Comparison of ENCODE assay signal across 8 cellular contexts in the genomic region with DNA sequence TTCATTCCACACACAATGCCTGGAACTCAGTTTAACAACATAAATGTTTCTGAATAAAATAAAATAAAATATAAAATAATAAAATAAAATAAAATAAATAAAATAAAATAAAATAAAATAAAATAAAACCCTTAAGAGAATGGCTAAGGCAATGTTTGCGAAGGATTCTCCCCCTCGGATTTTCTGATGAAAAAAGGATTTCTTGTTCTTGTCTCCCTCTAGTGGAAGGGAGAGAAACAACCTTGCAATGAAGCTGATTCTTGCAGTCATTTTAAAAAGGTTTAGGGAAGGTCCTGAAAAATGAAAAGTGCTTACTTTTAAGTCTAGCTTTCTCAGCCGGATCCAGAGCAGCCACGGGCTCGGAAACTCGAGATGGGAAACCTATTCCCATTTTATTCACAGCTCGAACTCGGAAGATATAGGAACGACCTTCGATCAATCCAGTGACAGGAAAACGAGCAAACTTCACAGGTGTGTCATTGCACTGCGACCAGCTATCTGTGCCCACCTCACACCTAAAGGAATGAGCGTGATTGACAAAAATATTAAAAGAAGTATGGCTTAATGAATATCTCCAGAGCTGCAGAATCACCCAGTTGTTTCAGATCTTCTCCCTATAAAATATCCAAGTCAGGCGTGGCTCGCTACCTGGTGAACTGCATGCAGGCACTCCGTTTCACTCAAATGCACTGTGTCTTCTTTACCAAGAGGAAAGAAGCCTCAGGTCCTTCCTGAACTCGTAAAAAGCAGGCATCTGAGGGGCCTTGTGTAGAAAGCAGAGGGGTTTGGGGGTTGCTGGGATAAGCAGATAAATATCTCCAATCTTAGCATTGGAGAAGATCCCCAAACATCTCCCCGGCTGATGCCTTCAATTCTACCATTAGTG.
DNase-seq lines count a peak whose midpoint lies in the region; ATAC-seq and TF ChIP-seq lines count a peak whose summit lies in the region.

No MANE protein-coding gene starts in this region.

- H3K9ac ChIP-seq in HCT116 (ENCODE audit: low read length): no peak overlapping the region

- H3K4me3 ChIP-seq in HCT116 (replicated peaks in 1 of 2; ENCODE audit: low read depth in 1 of 2, low read length in 2 of 2) (no peak overlapping the region), OCI-LY7 (ENCODE audit: low read depth, low read length, poor library complexity, severe bottlenecking) (no peak overlapping the region)

- H3K27ac ChIP-seq in CD4-positive, alpha-beta T cell (ENCODE audit: low read depth, low read length): no peak overlapping the region
- H3K27ac ChIP-seq in HCT116 (ENCODE audit: low read depth, low read length) (no peak overlapping the region), OCI-LY7 (ENCODE audit: low read depth, low read length, poor library complexity, severe bottlenecking) (no peak overlapping the region)

- peak; percentile 95 for TF ChIP-seq CTCF in CD4-positive, alpha-beta T cell (IDR thresholded peaks at IDR 0.05)
- peak; percentile 46 to 72 (median 62); a peak in 5 of 6 replicates for TF ChIP-seq CTCF in HCT116 (IDR thresholded peaks at IDR 0.05 in 2 of 3, conservative IDR thresholded peaks at IDR 0.05 in 1 of 3; ENCODE audit: borderline replicate concordance in 1 of 3, insufficient read depth in 1 of 3, low read depth in 2 of 3, low read length in 2 of 3)
- TF ChIP-seq CTCF in OCI-LY7 (conservative IDR thresholded peaks at IDR 0.05; ENCODE audit: low read length): peak; percentile 83
- peak; percentile 94 for TF ChIP-seq CTCF in endothelial cell (IDR thresholded peaks at IDR 0.05; ENCODE audit: unreplicated experiment)
- peak; percentile 90 for TF ChIP-seq CTCF in neural crest cell (conservative IDR thresholded peaks at IDR 0.05)

- peak; percentile 66 for TF ChIP-seq RAD21 in HCT116 (IDR thresholded peaks at IDR 0.05; ENCODE audit: low read depth)

- H3K27me3 Mint-ChIP-seq in CD4-positive, alpha-beta T cell: no peaks in the 10 kb centered on the region
- H3K27me3 Mint-ChIP-seq in endothelial cell (ENCODE audit: unreplicated experiment): no peaks in the 10 kb centered on the region
- H3K27me3 Mint-ChIP-seq in neural crest cell (ENCODE audit: low read depth): no peaks in the 10 kb centered on the region

- POLR2A ChIA-PET in CD4-positive, alpha-beta T cell (lab: Charles Lee): interaction anchor here (0.6 to 1.7 kb wide), 5 partner anchors 94 to 166 kb away, joined by 3 to 8 read pairs (median 4); no protein-coding TSS in a partner anchor
- POLR2A ChIA-PET in HCT116 (lab: Charles Lee): no interaction called here
- POLR2A ChIA-PET in OCI-LY7 (lab: Charles Lee): interaction anchor here (0.5 to 1.4 kb wide), 6 partner anchors 9 to 510 kb away, joined by 3 to 5 read pairs (median 4); no protein-coding TSS in a partner anchor

- no peaks in the 10 kb centered on the region for H3K27me3 ChIP-seq in CD4-positive, alpha-beta T cell (ENCODE audit: control insufficient read depth, insufficient read depth, low read length)
- H3K27me3 ChIP-seq in HCT116 (ENCODE audit: insufficient read depth, low read length): no peaks in the 10 kb centered on the region

- H3K4me1 Mint-ChIP-seq in CD4-positive, alpha-beta T cell (ENCODE audit: low read depth): peaks cover 3% of the 10 kb centered on the region
- H3K4me1 Mint-ChIP-seq in endothelial cell (ENCODE audit: unreplicated experiment): peaks cover 4% of the 10 kb centered on the region
- peaks cover 5% of the 10 kb centered on the region for H3K4me1 Mint-ChIP-seq in neural crest cell

- RAD21 ChIA-PET in HCT116 (lab: Charles Lee; ENCODE audit: low non-redundant PET in 1 of 2, low total read pairs in 2 of 2, uncharacterized antibody in 2 of 2, unreplicated experiment in 2 of 2): interaction anchor here in 1 of 2 experiments (0.6 kb wide), 1 partner anchor 86 kb away, joined by 3 read pairs; no protein-coding TSS in a partner anchor

- no peaks in the 10 kb centered on the region for H3K9me3 ChIP-seq in CD4-positive, alpha-beta T cell (ENCODE audit: control insufficient read depth, low read length)
- H3K9me3 ChIP-seq in HCT116 (ENCODE audit: control insufficient read depth in 1 of 2, insufficient read depth in 1 of 2, low read depth in 1 of 2, low read length in 2 of 2) (no peaks in the 10 kb centered on the region), OCI-LY7 (ENCODE audit: low read length) (no peaks in the 10 kb centered on the region)

- intact Hi-C loops in CD4-positive, alpha-beta T cell (cut with DNase I, micrococcal nuclease): loop anchor here (1.0 to 2.0 kb wide), 4 partner anchors 95 to 219 kb away; a partner anchor contains a TSS
- intact Hi-C loops in HCT116 (cut with micrococcal nuclease) (loop anchor here (2.0 to 5.0 kb wide), 2 partner anchors 95 to 219 kb away; a partner anchor contains a TSS), OCI-LY7 (cut with micrococcal nuclease; ENCODE audit: unreplicated experiment) (loop anchor here (1.0 kb wide), 2 partner anchors 95 to 219 kb away; no protein-coding TSS in a partner anchor)

- H3K36me3 ChIP-seq in HCT116 (ENCODE audit: control insufficient read depth in 1 of 2, insufficient read depth in 2 of 2, low read length in 2 of 2) (no peaks in the 10 kb centered on the region), OCI-LY7 (ENCODE audit: insufficient read depth, low read length) (no peaks in the 10 kb centered on the region)

- no peak for TF ChIP-seq POLR2A in HCT116 (IDR thresholded peaks at IDR 0.05; ENCODE audit: borderline replicate concordance, extremely low read depth, insufficient read depth, insufficient read length)

- no peaks in the 10 kb centered on the region for H3K36me3 Mint-ChIP-seq in CD4-positive, alpha-beta T cell (ENCODE audit: low read depth)
- H3K36me3 Mint-ChIP-seq in endothelial cell (ENCODE audit: low read depth, unreplicated experiment) (no peaks in the 10 kb centered on the region), neural crest cell (ENCODE audit: low read depth) (no peaks in the 10 kb centered on the region)

- H3K27ac Mint-ChIP-seq in CD4-positive, alpha-beta T cell: no peak overlapping the region
- no peak overlapping the region for H3K27ac Mint-ChIP-seq in endothelial cell (ENCODE audit: unreplicated experiment)
- peak overlapping the region; percentile 83 for H3K27ac Mint-ChIP-seq in neural crest cell (ENCODE audit: unreplicated experiment)

- H3K79me2 ChIP-seq in HCT116 (ENCODE audit: insufficient read depth, low read length) (no peaks in the 10 kb centered on the region), OCI-LY7 (ENCODE audit: insufficient read depth, low read depth, low read length) (no peaks in the 10 kb centered on the region)

- BruUV-seq in HCT116 (replicated peaks; lab: Mats Ljungman, UMichigan): no TSS peak
- BruUV-seq in OCI-LY7 (replicated peaks; lab: Mats Ljungman, UMichigan): no TSS peak

- no peaks in the 10 kb centered on the region for H3K9me2 ChIP-seq in HCT116 (ENCODE audit: insufficient read depth)
- H3K9me2 ChIP-seq in OCI-LY7 (ENCODE audit: insufficient read depth, low read length): no peaks in the 10 kb centered on the region

- no peak overlapping the region for H3K4me3 Mint-ChIP-seq in CD4-positive, alpha-beta T cell
- H3K4me3 Mint-ChIP-seq in endothelial cell (ENCODE audit: unreplicated experiment) (no peak overlapping the region), neural crest cell (no peak overlapping the region)

- DNase-seq in CD4-positive, alpha-beta T cell: no peak
- DNase-seq in HCT116 (ENCODE audit: low read depth, low spot score) (no peak), OCI-LY7 (ENCODE audit: low spot score) (peak; percentile 59), endothelial cell (ENCODE audit: low spot score) (no peak), neural crest cell (ENCODE audit: low read depth, low spot score) (no peak)
- DNase-seq in activated CD8-positive, alpha-beta memory T cell treated with anti-CD3 and anti-CD28 coated beads, Interleukin-2, amount 50 U/mL, for 4 hours: no peak

- no peak overlapping the region for H3K4me2 ChIP-seq in HCT116 (ENCODE audit: low read length)
- no peak overlapping the region for H3K4me2 ChIP-seq in OCI-LY7 (ENCODE audit: low read length)

- no peak for ATAC-seq in CD4-positive, alpha-beta T cell (ENCODE audit: poor library complexity)
- ATAC-seq in HCT116 (no peak), HG02870 (IDR thresholded peaks at IDR 0.05; ENCODE audit: unreplicated experiment) (no peak), HG03196 (IDR thresholded peaks at IDR 0.05; ENCODE audit: unreplicated experiment) (no peak)

- no peaks in the 10 kb centered on the region for H3K4me1 ChIP-seq in HCT116 (ENCODE audit: control insufficient read depth in 1 of 2, insufficient read depth in 2 of 2, low read length in 2 of 2)
- no peaks in the 10 kb centered on the region for H3K4me1 ChIP-seq in OCI-LY7 (ENCODE audit: insufficient read depth, low read length, poor library complexity, severe bottlenecking)

- H2AFZ ChIP-seq in HCT116 (ENCODE audit: low read depth, low read length, poor library complexity, severe bottlenecking) (peak overlapping the region; percentile 8), OCI-LY7 (ENCODE audit: low read length) (no peak overlapping the region)

- CTCF ChIA-PET in CD4-positive, alpha-beta T cell (lab: Charles Lee): interaction anchor here (0.5 to 2.3 kb wide), 24 partner anchors 10 to 232 kb away, joined by 3 to 26 read pairs (median 3); no protein-coding TSS in a partner anchor
- CTCF ChIA-PET in HCT116 (lab: Charles Lee): interaction anchor here (0.6 to 1.6 kb wide), 21 partner anchors 9 to 515 kb away, joined by 3 to 13 read pairs (median 3); no protein-coding TSS in a partner anchor
- CTCF ChIA-PET in OCI-LY7 (lab: Charles Lee; ENCODE audit: unreplicated experiment): interaction anchor here (0.9 kb wide), 1 partner anchor 92 kb away, joined by 3 read pairs; no protein-coding TSS in a partner anchor

- H3K9me3 Mint-ChIP-seq in CD4-positive, alpha-beta T cell: no peaks in the 10 kb centered on the region
- H3K9me3 Mint-ChIP-seq in endothelial cell (ENCODE audit: unreplicated experiment): no peaks in the 10 kb centered on the region
- peaks cover 5% of the 10 kb centered on the region for H3K9me3 Mint-ChIP-seq in neural crest cell

- H4K20me1 ChIP-seq in HCT116 (ENCODE audit: insufficient read depth) (no peaks in the 10 kb centered on the region), OCI-LY7 (ENCODE audit: insufficient read depth, low read length) (no peaks in the 10 kb centered on the region)

TF ChIP-seq in HCT116, 20 proteins besides CTCF, POLR2A, EP300 and RAD21 (continues in another document):
- TF ChIP-seq YY1 (IDR thresholded peaks at IDR 0.05; ENCODE audit: extremely low read depth, insufficient replicate concordance, low read depth, low read length) (no peak), EGR1 (IDR thresholded peaks at IDR 0.05; ENCODE audit: low read depth) (no peak)
